In the genomic region with DNA sequence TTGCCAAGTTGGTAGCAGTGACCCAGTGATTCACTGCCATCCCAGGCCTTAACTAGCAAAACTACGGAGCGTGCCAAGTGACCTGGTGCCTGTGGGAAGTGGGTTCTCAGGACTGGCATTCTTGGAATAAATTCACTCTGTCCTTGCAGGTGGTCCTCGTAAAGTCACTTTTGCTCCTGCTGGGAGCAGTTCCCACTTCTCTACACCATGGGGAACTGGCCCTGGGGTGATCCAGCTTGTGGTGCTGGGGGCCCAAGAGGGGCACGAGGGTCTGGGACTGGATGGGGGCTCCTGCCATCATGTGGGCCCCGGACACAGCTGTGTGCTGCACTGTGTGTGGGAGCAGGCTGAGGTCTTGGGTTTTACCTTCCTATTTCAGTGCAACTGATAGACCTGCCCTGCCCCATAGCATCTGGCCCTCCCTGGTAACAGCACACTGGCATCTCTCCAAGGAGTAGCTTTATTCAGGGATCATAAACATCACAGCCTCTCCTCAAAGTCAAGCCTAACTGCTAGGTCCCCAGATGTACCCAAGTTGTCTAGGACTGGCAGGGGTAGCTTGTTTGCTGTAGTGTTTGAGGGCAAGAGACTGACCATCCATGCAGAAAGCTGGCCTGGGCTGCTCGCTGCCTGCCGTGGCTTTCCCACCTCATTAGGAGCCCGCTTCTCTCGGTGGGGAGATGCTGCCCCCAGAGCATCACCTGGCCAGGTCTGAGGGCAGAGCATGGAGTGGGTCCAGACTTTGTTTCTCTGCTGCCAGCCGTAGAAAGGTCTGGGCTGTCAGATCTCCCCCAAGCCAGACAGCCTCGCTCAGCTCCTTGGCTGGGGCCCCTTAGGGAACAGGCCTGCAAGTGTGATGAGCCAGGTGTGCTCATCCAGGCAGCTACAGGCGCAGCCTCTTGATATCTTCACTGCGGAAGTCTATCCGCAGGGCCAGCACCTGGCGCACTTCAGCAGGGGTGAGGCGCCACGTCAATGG, we compare ENCODE assay signal across 27 cellular contexts. TPM values are rescaled to one million over a fixed set of nuclear protein-coding genes. Genes with fewer than 3 reads are reported as not detected.
DNase-seq lines count a peak whose midpoint lies in the region; ATAC-seq and TF ChIP-seq lines count a peak whose summit lies in the region.
"Had no signal": no experiment of that assay in that cellular context is flagged by ENCODE, and none has a peak within 500 bp of the region (broad histone marks: within the 10 kb centered on the region; RNA-seq: fewer than 3 reads in every experiment).

No MANE protein-coding gene starts in this region.

- peaks cover 27% of the 10 kb centered on the region for H3K9me1 ChIP-seq in IMR-90 (ENCODE audit: insufficient read depth, low read length)

- H3K4me3 ChIP-seq in right atrium auricular region, result no peak overlapping the region
- H3K4me3 ChIP-seq in IMR-90 (ENCODE audit: insufficient read depth, low read depth, low read length), result no peak overlapping the region
- H3K4me3 ChIP-seq in OCI-LY3 (ENCODE audit: low read length), result no peak overlapping the region
- H3K4me3 ChIP-seq: BLaER1 treated with 17β-estradiol and CSF1 and Interleukin-3, amounts not matched to agents 10 nM and 100 nM; hepatocyte; right lobe of liver; SJSA1 had no signal

- no peaks in the 10 kb centered on the region for H3K9me3 Mint-ChIP-seq in nephron progenitor cell
- H3K9me3 Mint-ChIP-seq: activated CD4-positive, alpha-beta T cell treated with anti-CD3 and anti-CD28 coated beads, Interleukin-2, amount 10 ng/mL, durations not matched to agents 7 days and 5 days; memory B cell; naive B cell; stimulated activated naive B cell treated with anti-CD40 and anti-IgM and Interleukin-4, amounts not matched to agents 10 μg/mL and 1 μg/mL and 100 μg/mL, for 72 hours had no signal

- POLR2A ChIA-PET in IMR-90 (lab: Charles Lee; ENCODE audit: unreplicated experiment), result no interaction called here

- no peak overlapping the region for H3K23ac ChIP-seq in IMR-90 (ENCODE audit: low read depth, low read length)

- ATAC-seq in Right ventricle myocardium inferior (peak; percentile 7), IMR-90 (ENCODE audit: low read depth) (no peak), GM18870 (IDR thresholded peaks at IDR 0.05; ENCODE audit: unreplicated experiment) (no peak)
- ATAC-seq: stimulated activated naive B cell treated with anti-CD40 and anti-IgM and Interleukin-4, amounts not matched to agents 10 μg/mL and 1 μg/mL and 100 μg/mL, for 72 hours; T-helper 17 cell had no signal

- H2AFZ ChIP-seq in IMR-90 (replicated peaks; ENCODE audit: low read length, poor library complexity) (no peak overlapping the region), OCI-LY3 (ENCODE audit: low read depth, low read length) (no peak overlapping the region)
- H2AFZ ChIP-seq: hepatocyte had no signal

- H2BK15ac ChIP-seq in IMR-90 (ENCODE audit: low read depth, low read length), result no peak overlapping the region

- no peak for TF ChIP-seq POLR2A in IMR-90 (IDR thresholded peaks at IDR 0.05; ENCODE audit: low read depth, low read length)

- H3K79me1 ChIP-seq in IMR-90 (ENCODE audit: low read depth in 1 of 2, low read length in 2 of 2), result peaks cover 0 to 7% of the 10 kb centered on the region in 2 experiments; a peak in 1 of 4 replicates

- no peak overlapping the region for H3K18ac ChIP-seq in IMR-90 (ENCODE audit: low read depth, low read length)

- H3K79me2 ChIP-seq in OCI-LY3 (ENCODE audit: low read length), result no peaks in the 10 kb centered on the region
- H3K79me2 ChIP-seq: hepatocyte had no signal

- no peak overlapping the region for H3K9ac ChIP-seq in IMR-90 (ENCODE audit: low read depth, low read length)
- H3K9ac ChIP-seq in OCI-LY3 (ENCODE audit: low read length), result no peak overlapping the region
- H3K9ac ChIP-seq: KMS-11 had no signal

- intact Hi-C loops in Right ventricle myocardium inferior (cut with DNase I) (no loop called here), IMR-90 (cut with micrococcal nuclease) (loop anchor here (5.0 kb wide), 1 partner anchor 98 kb away; no protein-coding TSS in a partner anchor)

- no peak for TF ChIP-seq CTCF in right atrium auricular region (IDR thresholded peaks at IDR 0.05)
- no peak for TF ChIP-seq CTCF in IMR-90 (conservative IDR thresholded peaks at IDR 0.05; ENCODE audit: low read depth, low read length)
- TF ChIP-seq CTCF in OCI-LY3 (IDR thresholded peaks at IDR 0.05; ENCODE audit: low read depth, low read length), result no peak
- TF ChIP-seq CTCF in nephron progenitor cell (IDR thresholded peaks at IDR 0.05), result no peak

- no peak for DNase-seq in Right ventricle myocardium inferior (ENCODE audit: missing footprints)
- no peak for DNase-seq in right atrium auricular region (ENCODE audit: low spot score)
- no peak for DNase-seq in IMR-90
- no peak for DNase-seq in nephron progenitor cell
- DNase-seq in H4 (ENCODE audit: low spot score), result no peak
- no peak for DNase-seq in activated CD4-positive, CD25-positive, alpha-beta regulatory T cell (lab: John Stamatoyannopoulos, UW)
- DNase-seq: ACHN; activated CD4-positive, alpha-beta T cell treated with anti-CD3 and anti-CD28 coated beads, Interleukin-2, amount 10 ng/mL, durations not matched to agents 7 days and 5 days; activated CD8-positive, alpha-beta memory T cell treated with anti-CD3 and anti-CD28 coated beads, Interleukin-2, amount 50 U/mL, for 48 hours; activated gamma-delta T cell treated with Interleukin-2 at 50 U/mL for 16 hours; amygdala; caudate nucleus; GDM1; naive B cell; NCI-H1048; NCI-H2029; OCI-M1; stimulated activated naive B cell treated with anti-CD40 and anti-IgM and Interleukin-4, amounts not matched to agents 10 μg/mL and 1 μg/mL and 100 μg/mL, for 72 hours; T-helper 17 cell had no signal

- H2BK20ac ChIP-seq in IMR-90 (ENCODE audit: low read depth, low read length), result no peak overlapping the region

- H3K56ac ChIP-seq in IMR-90 (ENCODE audit: extremely low read depth, insufficient read depth, low read length), result no peak overlapping the region

- H3K27me3 ChIP-seq in right atrium auricular region (no peaks in the 10 kb centered on the region), IMR-90 (ENCODE audit: control insufficient read depth, insufficient read depth, low read length) (no peaks in the 10 kb centered on the region), OCI-LY3 (ENCODE audit: low read depth, low read length) (no peaks in the 10 kb centered on the region)
- H3K27me3 ChIP-seq: BLaER1 treated with 17β-estradiol and CSF1 and Interleukin-3, amounts not matched to agents 10 nM and 100 nM; hepatocyte; right lobe of liver; SJSA1 had no signal

- dilution Hi-C loops in IMR-90 (cut with HindIII; ENCODE audit: low sequenced_read_pairs, unreplicated experiment), result no loop called here

- no peak overlapping the region for H4K5ac ChIP-seq in IMR-90 (ENCODE audit: low read depth, low read length)

- H3K36me3 Mint-ChIP-seq in nephron progenitor cell (ENCODE audit: low read depth), result peaks cover 11% of the 10 kb centered on the region
- H3K36me3 Mint-ChIP-seq: naive B cell had no signal

- H3K36me3 ChIP-seq in right atrium auricular region, result peaks cover 45% of the 10 kb centered on the region
- H3K36me3 ChIP-seq in IMR-90 (ENCODE audit: control insufficient read depth, insufficient read depth, low read length), result peaks cover 54% of the 10 kb centered on the region
- H3K36me3 ChIP-seq in OCI-LY3 (replicated peaks; ENCODE audit: low read depth, low read length), result peaks cover 41% of the 10 kb centered on the region

- 92% methylated on average over 11 of the region's 17 CpGs; no CpG with 5 or more reads in 1 of the 2 experiments for WGBS in IMR-90 (ENCODE audit: extremely low coverage in 2 of 2, insufficient read length in 1 of 2), 2 experiments

- H4K20me1 ChIP-seq in IMR-90 (ENCODE audit: insufficient read depth, low read length), result no peaks in the 10 kb centered on the region
- H4K20me1 ChIP-seq in OCI-LY3 (ENCODE audit: insufficient read depth, low read length), result no peaks in the 10 kb centered on the region

- in situ Hi-C loops in IMR-90 (cut with MboI; ENCODE audit: low sequenced_read_pairs), result no loop called here

- no peak overlapping the region for H2AK9ac ChIP-seq in IMR-90 (replicated peaks; ENCODE audit: low read depth, low read length, poor library complexity)

- no peak overlapping the region for H2AK5ac ChIP-seq in IMR-90 (ENCODE audit: low read depth, low read length)

- no peak for TF ChIP-seq RAD21 in IMR-90 (IDR thresholded peaks at IDR 0.05; ENCODE audit: low read length)

- peaks cover 0 to 30% of the 10 kb centered on the region in 2 donors for H3K4me1 ChIP-seq in right atrium auricular region
- H3K4me1 ChIP-seq in IMR-90 (ENCODE audit: control insufficient read depth, insufficient read depth, low read length), result peaks cover 15% of the 10 kb centered on the region
- peaks cover 77% of the 10 kb centered on the region for H3K4me1 ChIP-seq in OCI-LY3 (ENCODE audit: low read length)
- H3K4me1 ChIP-seq: right lobe of liver had no signal

- no peak overlapping the region for H4K91ac ChIP-seq in IMR-90 (ENCODE audit: insufficient read depth, low read depth, low read length)

- peak overlapping the region; percentile 32 for H3K27ac Mint-ChIP-seq in nephron progenitor cell
- H3K27ac Mint-ChIP-seq: activated CD4-positive, alpha-beta T cell treated with anti-CD3 and anti-CD28 coated beads, Interleukin-2, amount 10 ng/mL, durations not matched to agents 7 days and 5 days; memory B cell; stimulated activated naive B cell treated with anti-CD40 and anti-IgM and Interleukin-4, amounts not matched to agents 10 μg/mL and 1 μg/mL and 100 μg/mL, for 72 hours; T-helper 17 cell had no signal

- no peak overlapping the region for H3K4ac ChIP-seq in IMR-90 (ENCODE audit: low read depth, low read length)

- H3K4me3 Mint-ChIP-seq in nephron progenitor cell, result no peak overlapping the region
- H3K4me3 Mint-ChIP-seq: activated CD4-positive, alpha-beta T cell treated with anti-CD3 and anti-CD28 coated beads, Interleukin-2, amount 10 ng/mL, durations not matched to agents 7 days and 5 days; memory B cell; naive B cell; stimulated activated naive B cell treated with anti-CD40 and anti-IgM and Interleukin-4, amounts not matched to agents 10 μg/mL and 1 μg/mL and 100 μg/mL, for 72 hours; T-helper 17 cell had no signal

- H2BK5ac ChIP-seq in IMR-90 (ENCODE audit: low read depth, low read length, poor library complexity, severe bottlenecking), result no peak overlapping the region

- no peaks in the 10 kb centered on the region for H3K9me3 ChIP-seq in right atrium auricular region
- no peaks in the 10 kb centered on the region for H3K9me3 ChIP-seq in IMR-90 (ENCODE audit: control insufficient read depth, insufficient read depth, low read length)
- no peaks in the 10 kb centered on the region for H3K9me3 ChIP-seq in OCI-LY3 (ENCODE audit: insufficient read depth, low read length)
- H3K9me3 ChIP-seq: BLaER1 treated with 17β-estradiol and CSF1 and Interleukin-3, amounts not matched to agents 10 nM and 100 nM; right lobe of liver had no signal

- BruUV-seq in IMR-90 (replicated peaks; lab: Mats Ljungman, UMichigan), result TSS peak; percentile 90

- H3K14ac ChIP-seq in IMR-90 (replicated peaks; ENCODE audit: low read depth, low read length), result no peak overlapping the region

- no peaks in the 10 kb centered on the region for H3K4me1 Mint-ChIP-seq in nephron progenitor cell

- H3K27ac ChIP-seq in right atrium auricular region (no peak overlapping the region), IMR-90 (ENCODE audit: insufficient read depth, low read length) (no peak overlapping the region), OCI-LY3 (ENCODE audit: low read length) (no peak overlapping the region)
- H3K27ac ChIP-seq: BLaER1 treated with 17β-estradiol and CSF1 and Interleukin-3, amounts not matched to agents 10 nM and 100 nM; hepatocyte; KMS-11; right lobe of liver had no signal

- H4K8ac ChIP-seq in IMR-90 (ENCODE audit: low read depth in 2 of 2, low read length in 2 of 2), result no peak overlapping the region

- CTCF ChIA-PET in IMR-90 (lab: Yijun Ruan, JAX), result interaction anchor here (0.6 kb wide), 1 partner anchor 8 kb away, joined by 3 read pairs; no protein-coding TSS in a partner anchor

- peaks cover 2% of the 10 kb centered on the region for H3K27me3 Mint-ChIP-seq in nephron progenitor cell (ENCODE audit: low read depth, poor library complexity)
- H3K27me3 Mint-ChIP-seq: activated CD4-positive, alpha-beta T cell treated with anti-CD3 and anti-CD28 coated beads, Interleukin-2, amount 10 ng/mL, durations not matched to agents 7 days and 5 days; memory B cell; naive B cell; stimulated activated naive B cell treated with anti-CD40 and anti-IgM and Interleukin-4, amounts not matched to agents 10 μg/mL and 1 μg/mL and 100 μg/mL, for 72 hours; T-helper 17 cell had no signal

- H3K4me2 ChIP-seq in IMR-90 (ENCODE audit: low read depth, low read length) (no peak overlapping the region), OCI-LY3 (ENCODE audit: low read length) (peak overlapping the region; percentile 10; the same call in 1 of the 2 replicates)
- H3K4me2 ChIP-seq: BLaER1 treated with 17β-estradiol and CSF1 and Interleukin-3, amounts not matched to agents 10 nM and 100 nM; hepatocyte; KMS-11 had no signal

- no peak overlapping the region for H2BK120ac ChIP-seq in IMR-90 (ENCODE audit: low read depth, low read length)

RNA-seq across cellular contexts. Expression of a gene that starts 26.0 kb away (rescaled TPM):
- total RNA-seq in Right ventricle myocardium inferior (7.5 TPM), right atrium auricular region (10 to 100 TPM in 1 of 2 donors, 1 to 10 TPM in 1; 9.5 to 10.2 TPM), IMR-90 (2012; rRNA removed) (5.3 and 6.1 TPM in 2 replicates)
- polyA plus RNA-seq in IMR-90 (2012; rRNA removed), result 7.2 and 8.3 TPM in 2 replicates
- 2.9 and 5.1 TPM in 2 replicates for polyA plus RNA-seq in IMR-90 (2012; cell fraction: cytosol; rRNA removed)
- polyA plus RNA-seq in IMR-90 (2012; cell fraction: nucleus; rRNA removed; ENCODE audit: low replicate concordance), result 37.1 and 78.4 TPM in 2 replicates
- total RNA-seq in H4 (2014; rRNA removed; shearing (Covaris generic)), result 2.0 and 2.9 TPM in 2 replicates

RNA-seq across cellular contexts. Expression of a gene that starts 41.5 kb away (rescaled TPM):
- 25.6 TPM for total RNA-seq in Right ventricle myocardium inferior
- 10 to 100 TPM; 13.5 to 16.9 TPM for total RNA-seq in right atrium auricular region
- total RNA-seq in IMR-90 (2012; rRNA removed), result 16.4 and 17.4 TPM in 2 replicates
- polyA plus RNA-seq in IMR-90 (2012; rRNA removed), result 17.7 and 18.3 TPM in 2 replicates
- polyA plus RNA-seq in IMR-90 (2012; cell fraction: cytosol; rRNA removed), result 13.0 and 21.7 TPM in 2 replicates
- polyA plus RNA-seq in IMR-90 (2012; cell fraction: nucleus; rRNA removed; ENCODE audit: low replicate concordance), result 13.5 and 18.2 TPM in 2 replicates
- total RNA-seq in H4 (2014; rRNA removed; shearing (Covaris generic)), result 20.8 and 30.6 TPM in 2 replicates

RNA-seq across cellular contexts. Expression of a gene that starts 42.9 kb away (rescaled TPM):
- total RNA-seq in Right ventricle myocardium inferior (46.5 TPM), right atrium auricular region (10 to 100 TPM; 29.1 to 41.8 TPM), IMR-90 (2012; rRNA removed) (85.0 and 96.1 TPM in 2 replicates)
- 47.5 and 49.7 TPM in 2 replicates for polyA plus RNA-seq in IMR-90 (2012; rRNA removed)
- polyA plus RNA-seq in IMR-90 (2012; cell fraction: cytosol; rRNA removed), result 71.3 and 112 TPM in 2 replicates
- 77.5 and 117 TPM in 2 replicates for polyA plus RNA-seq in IMR-90 (2012; cell fraction: nucleus; rRNA removed; ENCODE audit: low replicate concordance)
- total RNA-seq in H4 (2014; rRNA removed; shearing (Covaris generic)), result 59.6 and 69.6 TPM in 2 replicates

RNA-seq across cellular contexts. Expression of a gene that starts 43.2 kb away (rescaled TPM):
- total RNA-seq in Right ventricle myocardium inferior, result 131 TPM
- 10 to 100 TPM; 82.1 to 95.1 TPM for total RNA-seq in right atrium auricular region
- total RNA-seq in IMR-90 (2012; rRNA removed), result 97.9 and 112 TPM in 2 replicates
- 123 and 134 TPM in 2 replicates for polyA plus RNA-seq in IMR-90 (2012; rRNA removed)
- polyA plus RNA-seq in IMR-90 (2012; cell fraction: cytosol; rRNA removed), result 57.4 and 93.9 TPM in 2 replicates
- polyA plus RNA-seq in IMR-90 (2012; cell fraction: nucleus; rRNA removed; ENCODE audit: low replicate concordance), result 86.5 and 136 TPM in 2 replicates
- total RNA-seq in H4 (2014; rRNA removed; shearing (Covaris generic)), result 133 and 180 TPM in 2 replicates
